21 cellular contexts compared by ENCODE assay signal in the genomic region with DNA sequence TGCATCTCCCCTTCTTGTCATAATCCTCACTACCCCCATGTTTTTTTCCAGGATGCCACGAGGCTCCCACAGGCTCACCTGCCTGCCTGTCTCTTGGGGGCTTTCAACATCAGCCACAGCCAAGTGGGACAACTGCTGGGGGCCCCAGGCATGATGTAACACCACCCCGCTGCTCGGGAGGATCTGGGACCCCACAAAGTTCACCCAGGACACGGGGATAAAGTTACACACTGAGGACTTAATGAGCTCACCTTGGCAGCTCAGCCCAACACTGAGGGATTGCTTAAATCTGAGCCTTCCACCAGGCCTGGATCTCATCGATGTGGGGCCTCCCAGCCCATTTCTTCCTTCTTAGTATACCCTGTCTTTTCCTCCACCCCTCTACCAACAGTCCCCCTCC. TPM values are rescaled to one million over a fixed set of nuclear protein-coding genes. Genes with fewer than 3 reads are reported as not detected.
DNase-seq lines count a peak whose midpoint lies in the region; ATAC-seq and TF ChIP-seq lines count a peak whose summit lies in the region.
"Had no signal": no experiment of that assay in that cellular context is flagged by ENCODE, and none has a peak within 500 bp of the region (broad histone marks: within the 10 kb centered on the region; RNA-seq: fewer than 3 reads in every experiment).

No MANE protein-coding gene starts in this region.

- H3K36me3 Mint-ChIP-seq in chondrocyte (ENCODE audit: low read depth) (no peaks in the 10 kb centered on the region), nephron (ENCODE audit: low read depth) (peaks cover 4% of the 10 kb centered on the region), progenitor cell of endocrine pancreas (ENCODE audit: insufficient read depth) (no peaks in the 10 kb centered on the region)
- H3K36me3 Mint-ChIP-seq in stimulated activated naive B cell treated with anti-CD40 and anti-IgM and Interleukin-4, amounts not matched to agents 10 μg/mL and 1 μg/mL and 100 μg/mL, for 72 hours = no peaks in the 10 kb centered on the region
- H3K36me3 Mint-ChIP-seq in stimulated activated effector memory CD8-positive, alpha-beta T cell treated with anti-CD3 and anti-CD28 coated beads, Interleukin-12 subunit alpha, Interleukin-12 subunit beta, amount 100 ng/mL, for 72 hours = no peaks in the 10 kb centered on the region
- H3K36me3 Mint-ChIP-seq: CD8-positive, alpha-beta T cell had no signal

- DNase-seq in SJCRH30 (peak in 1 of 2 experiments; percentile 67), chondrocyte (ENCODE audit: low spot score) (peak; percentile 48), progenitor cell of endocrine pancreas (ENCODE audit: low spot score, unreplicated experiment) (no peak)
- no peak for DNase-seq in stimulated activated naive B cell treated with anti-CD40 and anti-IgM and Interleukin-4, amounts not matched to agents 10 μg/mL and 1 μg/mL and 100 μg/mL, for 72 hours
- DNase-seq in stimulated activated CD4-positive, alpha-beta T cell treated with anti-CD3 and anti-CD28 coated beads, Interleukin-1b, Interleukin-23, amount 100 ng/mL, for 48 hours = no peak
- DNase-seq in stimulated activated effector memory CD8-positive, alpha-beta T cell treated with anti-CD3 and anti-CD28 coated beads, Interleukin-12 subunit alpha, Interleukin-12 subunit beta, amount 100 ng/mL, for 72 hours (ENCODE audit: low spot score in 2 of 2) = no peak
- DNase-seq: CD8-positive, alpha-beta T cell; GOT3; NCI-H1048; NCI-H1417 treated with DMSO at 0.1 percent for 48 hours; NCI-H1694 treated with DMSO at 0.1 percent for 48 hours; NCI-H2081; NCI-H2171; NCI-H345; NCI-H510A treated with DMSO at 0.1 percent for 48 hours had no signal

- H3K27ac Mint-ChIP-seq in chondrocyte (ENCODE audit: unreplicated experiment) (no peak overlapping the region), nephron (peak overlapping the region in 2 of 3 experiments; percentile 30 to 58), progenitor cell of endocrine pancreas (no peak overlapping the region)
- peak overlapping the region; percentile 6 for H3K27ac Mint-ChIP-seq in stimulated activated naive B cell treated with anti-CD40 and anti-IgM and Interleukin-4, amounts not matched to agents 10 μg/mL and 1 μg/mL and 100 μg/mL, for 72 hours
- no peak overlapping the region for H3K27ac Mint-ChIP-seq in stimulated activated effector memory CD8-positive, alpha-beta T cell treated with anti-CD3 and anti-CD28 coated beads, Interleukin-12 subunit alpha, Interleukin-12 subunit beta, amount 100 ng/mL, for 72 hours
- H3K27ac Mint-ChIP-seq: CD8-positive, alpha-beta T cell had no signal

- H3K27me3 Mint-ChIP-seq in chondrocyte (ENCODE audit: low read depth) = peaks cover 35% of the 10 kb centered on the region
- peaks cover 7% of the 10 kb centered on the region for H3K27me3 Mint-ChIP-seq in nephron (ENCODE audit: low read depth)
- peaks cover 31 to 36% of the 10 kb centered on the region in 2 donors for H3K27me3 Mint-ChIP-seq in stimulated activated naive B cell treated with anti-CD40 and anti-IgM and Interleukin-4, amounts not matched to agents 10 μg/mL and 1 μg/mL and 100 μg/mL, for 72 hours
- peaks cover 19% of the 10 kb centered on the region for H3K27me3 Mint-ChIP-seq in progenitor cell of endocrine pancreas

- no peaks in the 10 kb centered on the region; the same call in 1 of the 2 replicates for H3K9me3 ChIP-seq in SJCRH30 (replicated peaks)
- H3K9me3 ChIP-seq: Caco-2 had no signal

- no peaks in the 10 kb centered on the region for H3K27me3 ChIP-seq in SJCRH30

- peak overlapping the region; percentile 4 for H3K4me3 ChIP-seq in SJCRH30

- H3K9me3 Mint-ChIP-seq in chondrocyte (ENCODE audit: low read depth) (peaks cover 8% of the 10 kb centered on the region), nephron (peaks cover 7% of the 10 kb centered on the region), progenitor cell of endocrine pancreas (ENCODE audit: low read depth) (no peaks in the 10 kb centered on the region)
- peaks cover 3 to 4% of the 10 kb centered on the region in 2 donors for H3K9me3 Mint-ChIP-seq in stimulated activated naive B cell treated with anti-CD40 and anti-IgM and Interleukin-4, amounts not matched to agents 10 μg/mL and 1 μg/mL and 100 μg/mL, for 72 hours
- H3K9me3 Mint-ChIP-seq in stimulated activated effector memory CD8-positive, alpha-beta T cell treated with anti-CD3 and anti-CD28 coated beads, Interleukin-12 subunit alpha, Interleukin-12 subunit beta, amount 100 ng/mL, for 72 hours = no peaks in the 10 kb centered on the region

- TF ChIP-seq CTCF in chondrocyte (IDR thresholded peaks at IDR 0.05) (no peak), nephron (IDR thresholded peaks at IDR 0.05; ENCODE audit: unreplicated experiment in 3 of 3) (no peak), progenitor cell of endocrine pancreas (IDR thresholded peaks at IDR 0.05; ENCODE audit: unreplicated experiment) (no peak)

- peaks cover 31% of the 10 kb centered on the region for H3K4me1 ChIP-seq in SJCRH30
- H3K4me1 ChIP-seq: Caco-2 had no signal

- H3K27ac ChIP-seq in SJCRH30 = peak overlapping the region; percentile 65
- H3K27ac ChIP-seq: HL-60 had no signal

- H3K4me1 Mint-ChIP-seq in chondrocyte (ENCODE audit: low read depth) (no peaks in the 10 kb centered on the region), nephron (peaks cover 27% of the 10 kb centered on the region), progenitor cell of endocrine pancreas (ENCODE audit: low read depth) (no peaks in the 10 kb centered on the region)
- H3K4me1 Mint-ChIP-seq in stimulated activated naive B cell treated with anti-CD40 and anti-IgM and Interleukin-4, amounts not matched to agents 10 μg/mL and 1 μg/mL and 100 μg/mL, for 72 hours = peaks cover 0 to 3% of the 10 kb centered on the region in 2 donors
- peaks cover 7% of the 10 kb centered on the region for H3K4me1 Mint-ChIP-seq in stimulated activated effector memory CD8-positive, alpha-beta T cell treated with anti-CD3 and anti-CD28 coated beads, Interleukin-12 subunit alpha, Interleukin-12 subunit beta, amount 100 ng/mL, for 72 hours

- H3K4me3 Mint-ChIP-seq in chondrocyte (ENCODE audit: unreplicated experiment) (no peak overlapping the region), nephron (no peak overlapping the region), progenitor cell of endocrine pancreas (ENCODE audit: low read depth) (no peak overlapping the region)
- no peak overlapping the region for H3K4me3 Mint-ChIP-seq in stimulated activated naive B cell treated with anti-CD40 and anti-IgM and Interleukin-4, amounts not matched to agents 10 μg/mL and 1 μg/mL and 100 μg/mL, for 72 hours
- no peak overlapping the region for H3K4me3 Mint-ChIP-seq in stimulated activated effector memory CD8-positive, alpha-beta T cell treated with anti-CD3 and anti-CD28 coated beads, Interleukin-12 subunit alpha, Interleukin-12 subunit beta, amount 100 ng/mL, for 72 hours
- H3K4me3 Mint-ChIP-seq: CD8-positive, alpha-beta T cell had no signal

- no peaks in the 10 kb centered on the region for H3K36me3 ChIP-seq in SJCRH30

- no peak for ATAC-seq in stimulated activated naive B cell treated with anti-CD40 and anti-IgM and Interleukin-4, amounts not matched to agents 10 μg/mL and 1 μg/mL and 100 μg/mL, for 72 hours (replicated peaks)
- no peak for ATAC-seq in stimulated activated effector memory CD8-positive, alpha-beta T cell treated with anti-CD3 and anti-CD28 coated beads, Interleukin-12 subunit alpha, Interleukin-12 subunit beta, amount 100 ng/mL, for 72 hours
- ATAC-seq: CD8-positive, alpha-beta T cell; HCT116; SK-N-SH treated with all-trans-retinoic acid at 6 μM for 48 hours had no signal

RNA-seq across cellular contexts. Expression of a gene that starts 56.4 kb away (rescaled TPM):
- total RNA-seq in SJCRH30 (2014; rRNA removed; shearing (Covaris generic)) = not detected in 2 replicates
- total RNA-seq in chondrocyte (1.4 to 3.1 TPM (median 2.7 TPM) in 3 replicates), progenitor cell of endocrine pancreas (79.2 and 87.4 TPM in 2 replicates)
- total RNA-seq: A673; Caco-2; CD8-positive, alpha-beta T cell had no signal

Comparison
In these comparisons a context has a peak if more than half of its experiments do, and no peak if none do; other contexts are left out.
1. H3K27ac Mint-ChIP-seq: peak in nephron (2 of 3) and stimulated activated naive B cell treated with anti-CD40 and anti-IgM and Interleukin-4, amounts not matched to agents 10 μg/mL and 1 μg/mL and 100 μg/mL, for 72 hours (single experiment); none in chondrocyte (single experiment), progenitor cell of endocrine pancreas (single experiment) and stimulated activated effector memory CD8-positive, alpha-beta T cell treated with anti-CD3 and anti-CD28 coated beads, Interleukin-12 subunit alpha, Interleukin-12 subunit beta, amount 100 ng/mL, for 72 hours (single experiment).
2. RNA of a gene that starts 56.4 kb away (total RNA-seq): 79.2 to 87.4 TPM in progenitor cell of endocrine pancreas; 1.4 to 3.1 TPM in chondrocyte and not detected in SJCRH30; every median in the first group is over 10 times any median in the second.